ENCODE assay signal across 8 cellular contexts in genomic region chr1:167059729-167060107, GRCh38. TPM values are rescaled to one million over a fixed set of nuclear protein-coding genes. Genes with fewer than 3 reads are reported as not detected.
"Had no signal": no experiment of that assay in that cellular context is flagged by ENCODE, and none has a peak within 500 bp of the region (broad histone marks: within the 10 kb centered on the region; RNA-seq: fewer than 3 reads in every experiment).

No MANE protein-coding gene starts in this region.

- H3K36me3 ChIP-seq: gastroesophageal sphincter, neutrophil had no signal

- H3K9me3 Mint-ChIP-seq: activated naive CD4-positive, alpha-beta T cell treated with anti-CD3 and anti-CD28 coated beads for 36 hours; activated T-helper 1 cell treated with anti-CD3 and anti-CD28 coated beads, Interleukin-12 subunit alpha, Interleukin-12 subunit beta, Interleukin-2, Interleukin-4 antibody, amounts not matched to agents 30 ng/mL and 10 ng/mL and 1 ng/mL, durations not matched to agents 14 hours and 24 hours and 36 hours had no signal

- H3K27ac ChIP-seq: coronary artery, neutrophil, VCaP had no signal

- H3K4me3 Mint-ChIP-seq: activated CD8-positive, alpha-beta T cell treated with anti-CD3 and anti-CD28 coated beads, Interleukin-2, amount 10 ng/mL, durations not matched to agents 7 days and 5 days; activated naive CD4-positive, alpha-beta T cell treated with anti-CD3 and anti-CD28 coated beads for 36 hours; activated T-helper 1 cell treated with anti-CD3 and anti-CD28 coated beads, Interleukin-12 subunit alpha, Interleukin-12 subunit beta, Interleukin-2, Interleukin-4 antibody, amounts not matched to agents 30 ng/mL and 10 ng/mL and 1 ng/mL, durations not matched to agents 14 hours and 24 hours and 36 hours had no signal

- H3K9me3 ChIP-seq: gastroesophageal sphincter, neutrophil had no signal

- H3K27me3 ChIP-seq: neutrophil had no signal

- H3K4me3 ChIP-seq: gastroesophageal sphincter had no signal

- H3K27ac Mint-ChIP-seq: activated T-helper 1 cell treated with anti-CD3 and anti-CD28 coated beads, Interleukin-12 subunit alpha, Interleukin-12 subunit beta, Interleukin-2, Interleukin-4 antibody, amounts not matched to agents 30 ng/mL and 10 ng/mL and 1 ng/mL, durations not matched to agents 14 hours and 24 hours and 36 hours had no signal

RNA-seq across cellular contexts. Expression of gene STYXL2, which starts 34.2 kb away (rescaled TPM):
- total RNA-seq: activated CD8-positive, alpha-beta T cell treated with anti-CD3 and anti-CD28 coated beads, Interleukin-2, amount 10 ng/mL, durations not matched to agents 7 days and 5 days; activated naive CD4-positive, alpha-beta T cell treated with anti-CD3 and anti-CD28 coated beads for 36 hours; activated T-helper 1 cell treated with anti-CD3 and anti-CD28 coated beads, Interleukin-12 subunit alpha, Interleukin-12 subunit beta, Interleukin-2, Interleukin-4 antibody, amounts not matched to agents 30 ng/mL and 10 ng/mL and 1 ng/mL, durations not matched to agents 14 hours and 24 hours and 36 hours; lower leg skin had no signal
